Comparison of ENCODE assay signal across 20 cellular contexts in the genomic region with DNA sequence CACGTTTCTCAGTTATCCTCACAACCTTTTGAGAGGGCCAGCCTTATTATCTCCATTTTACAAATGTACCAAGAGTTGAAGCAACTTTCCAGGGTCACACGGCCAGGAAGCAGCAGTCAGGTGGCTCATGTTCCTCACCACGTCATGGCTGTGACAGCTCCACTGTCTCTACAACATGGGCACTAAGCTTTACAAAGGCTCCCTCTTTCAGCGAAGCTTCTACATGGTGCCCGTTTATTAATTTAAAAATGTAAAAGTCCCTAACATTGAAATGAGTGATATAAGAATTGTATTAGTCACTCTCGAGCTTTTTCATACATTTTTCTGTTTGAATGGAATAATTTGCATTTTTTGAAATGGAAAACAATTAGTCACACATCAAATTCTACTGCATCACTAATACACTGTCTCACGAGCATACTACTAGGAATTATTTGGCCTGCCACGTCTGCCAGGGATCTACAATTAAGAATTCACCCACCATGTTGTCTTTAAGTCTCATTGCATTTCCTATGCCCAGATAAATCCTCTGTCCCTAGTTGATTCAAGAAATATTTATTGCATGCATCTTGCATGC. TPM values are rescaled to one million over a fixed set of nuclear protein-coding genes. Genes with fewer than 3 reads are reported as not detected.
DNase-seq lines count a peak whose midpoint lies in the region; ATAC-seq and TF ChIP-seq lines count a peak whose summit lies in the region.
"Had no signal": no experiment of that assay in that cellular context is flagged by ENCODE, and none has a peak within 500 bp of the region (broad histone marks: within the 10 kb centered on the region; RNA-seq: fewer than 3 reads in every experiment).

No MANE protein-coding gene starts in this region.

- no peaks in the 10 kb centered on the region for H4K20me1 ChIP-seq in SU-DHL-6 (ENCODE audit: low read depth, low read length)

- H3K4me3 ChIP-seq in SU-DHL-6 (ENCODE audit: insufficient read depth, low read length, poor library complexity, severe bottlenecking): no peak overlapping the region
- no peak overlapping the region for H3K4me3 ChIP-seq in lower leg skin (ENCODE audit: low read depth, poor library complexity, severe bottlenecking)
- H3K4me3 ChIP-seq: MG63 had no signal

- H3K36me3 ChIP-seq in SU-DHL-6 (ENCODE audit: low read length): no peaks in the 10 kb centered on the region
- H3K36me3 ChIP-seq: MG63 had no signal

- CTCF ChIA-PET in activated naive CD4-positive, alpha-beta T cell treated with anti-CD3 and anti-CD28 coated beads, Interleukin-2, amount 10 ng/mL, durations not matched to agents 7 days and 5 days (lab: Charles Lee): interaction anchor here (1.0 to 1.5 kb wide), 3 partner anchors 135 to 212 kb away, joined by 3 to 5 read pairs (median 4); no protein-coding TSS in a partner anchor

- no peak overlapping the region for H3K4me2 ChIP-seq in SU-DHL-6 (ENCODE audit: low read depth, low read length, poor library complexity, severe bottlenecking)

- TF ChIP-seq CTCF in SU-DHL-6 (IDR thresholded peaks at IDR 0.05; ENCODE audit: insufficient read depth, low read length, poor library complexity, severe bottlenecking): no peak
- TF ChIP-seq CTCF in lower leg skin (IDR thresholded peaks at IDR 0.05): no peak

- ATAC-seq in activated CD4-positive, CD25-positive, alpha-beta regulatory T cell treated with anti-CD3 and anti-CD28 coated beads, Interleukin-2, amount 50 U/mL, for 24 hours: peak; percentile 79 to 84
- no peak for ATAC-seq in HG02571 (IDR thresholded peaks at IDR 0.05; ENCODE audit: unreplicated experiment)
- ATAC-seq: Panc1 had no signal

- H3K27me3 Mint-ChIP-seq in activated naive CD4-positive, alpha-beta T cell treated with anti-CD3 and anti-CD28 coated beads, Interleukin-2, amount 10 ng/mL, durations not matched to agents 7 days and 5 days: peaks cover 18% of the 10 kb centered on the region

- intact Hi-C loops in lower leg skin (cut with DNase I; ENCODE audit: low total_unique reads): no loop called here

- H3K4me3 Mint-ChIP-seq in activated naive CD4-positive, alpha-beta T cell treated with anti-CD3 and anti-CD28 coated beads, Interleukin-2, amount 10 ng/mL, durations not matched to agents 7 days and 5 days: no peak overlapping the region
- H3K4me3 Mint-ChIP-seq: HFFc6 had no signal

- peak overlapping the region; percentile 5 for H2AFZ ChIP-seq in SU-DHL-6 (ENCODE audit: low read depth, low read length, severe bottlenecking)

- no peak overlapping the region for H3K9ac ChIP-seq in SU-DHL-6 (ENCODE audit: low read length)

- no peaks in the 10 kb centered on the region for H3K9me2 ChIP-seq in SU-DHL-6 (replicated peaks; ENCODE audit: insufficient read depth, low read length)

- H3K4me1 Mint-ChIP-seq in activated naive CD4-positive, alpha-beta T cell treated with anti-CD3 and anti-CD28 coated beads, Interleukin-2, amount 10 ng/mL, durations not matched to agents 7 days and 5 days: peaks cover 8% of the 10 kb centered on the region

- peaks cover 3% of the 10 kb centered on the region; the same call in 1 of the 2 replicates for H3F3A ChIP-seq in SU-DHL-6 (ENCODE audit: insufficient read depth)

- no peak overlapping the region for H3K27ac ChIP-seq in SU-DHL-6 (ENCODE audit: low read depth, low read length)
- H3K27ac ChIP-seq: 22Rv1, C4-2B had no signal

- no peak overlapping the region for H3K27ac Mint-ChIP-seq in activated naive CD4-positive, alpha-beta T cell treated with anti-CD3 and anti-CD28 coated beads, Interleukin-2, amount 10 ng/mL, durations not matched to agents 7 days and 5 days
- H3K27ac Mint-ChIP-seq: HFFc6 had no signal

- H3K9me3 ChIP-seq in SU-DHL-6 (ENCODE audit: insufficient read depth, low read length): peaks cover 3% of the 10 kb centered on the region; the same call in 1 of the 2 replicates

- no peaks in the 10 kb centered on the region for H3K27me3 ChIP-seq in SU-DHL-6 (ENCODE audit: low read length)
- H3K27me3 ChIP-seq: MG63 had no signal

- no peak for TF ChIP-seq POLR2A in lower leg skin (IDR thresholded peaks at IDR 0.05)

- WGBS in lower leg skin, 2 donors: 71 to 74% methylated on average over 8 of the region's 8 CpGs

- H3K9me3 Mint-ChIP-seq in activated naive CD4-positive, alpha-beta T cell treated with anti-CD3 and anti-CD28 coated beads, Interleukin-2, amount 10 ng/mL, durations not matched to agents 7 days and 5 days: peaks cover 7% of the 10 kb centered on the region

- no peak for DNase-seq in activated CD4-positive, CD25-positive, alpha-beta regulatory T cell treated with anti-CD3 and anti-CD28 coated beads, Interleukin-2, amount 50 U/mL, for 72 hours
- peak; percentile 13 for DNase-seq in activated naive CD4-positive, alpha-beta T cell treated with Interleukin-2 at 50 U/mL for 16 hours
- no peak for DNase-seq in activated naive CD4-positive, alpha-beta T cell treated with anti-CD3 and anti-CD28 coated beads, Interleukin-2, amount 10 ng/mL, durations not matched to agents 7 days and 5 days
- DNase-seq in EH (ENCODE audit: low read depth) (peak; percentile 24), lower leg skin (ENCODE audit: low spot score in 2 of 2) (no peak)
- DNase-seq: AML-193, H7, HFFc6, MG63, NCI-H1048, NCI-H1436, NCI-H2029, NCI-H345, NCI-H524 treated with DMSO at 0.1 percent for 48 hours had no signal

- no peaks in the 10 kb centered on the region for H3K79me2 ChIP-seq in SU-DHL-6 (ENCODE audit: insufficient read depth, low read length)

- H3K36me3 Mint-ChIP-seq in activated naive CD4-positive, alpha-beta T cell treated with anti-CD3 and anti-CD28 coated beads, Interleukin-2, amount 10 ng/mL, durations not matched to agents 7 days and 5 days: no peaks in the 10 kb centered on the region

RNA-seq across cellular contexts. Expression of a gene that starts 28.4 kb away (rescaled TPM):
- 1 to 10 TPM; 3.8 to 5.7 (median 4.9) TPM for total RNA-seq in lower leg skin

Comparison
In these comparisons a context has a peak if more than half of its experiments do, and no peak if none do; other contexts are left out.
1. DNase-seq: peak in activated naive CD4-positive, alpha-beta T cell treated with Interleukin-2 at 50 U/mL for 16 hours (single experiment) and EH (single experiment); none in activated CD4-positive, CD25-positive, alpha-beta regulatory T cell treated with anti-CD3 and anti-CD28 coated beads, Interleukin-2, amount 50 U/mL, for 72 hours (single experiment), activated naive CD4-positive, alpha-beta T cell treated with anti-CD3 and anti-CD28 coated beads, Interleukin-2, amount 10 ng/mL, durations not matched to agents 7 days and 5 days (single experiment) and lower leg skin (0 of 2).